ENCODE assay signal across 1 cellular context in genomic region chr1:16076003-16076870, GRCh38.
TF ChIP-seq lines count a peak whose summit lies in the region.

No MANE protein-coding gene starts in this region.

TF ChIP-seq in SK-N-SH, 30 proteins besides CTCF, POLR2A, EP300 and RAD21 (continued from another document):
- TF ChIP-seq CHD2 (IDR thresholded peaks at IDR 0.05; ENCODE audit: low read length, partially characterized antibody) (no peak), FOSL2 (IDR thresholded peaks at IDR 0.05; ENCODE audit: borderline replicate concordance, low read depth) (peak; percentile 93; the same call in 1 of the 2 replicates), NFIC (IDR thresholded peaks at IDR 0.05; ENCODE audit: borderline replicate concordance) (peak; percentile 90), POLR2AphosphoS5 (IDR thresholded peaks at IDR 0.05; ENCODE audit: low read depth, low read length) (peak; percentile 20; the same call in 1 of the 2 replicates), USF1 (IDR thresholded peaks at IDR 0.05; ENCODE audit: borderline replicate concordance, low read depth) (peak; percentile 8; the same call in 1 of the 2 replicates), GATA2 (CRISPR knock-in tag; IDR thresholded peaks at IDR 0.05) (no peak), USF2 (IDR thresholded peaks at IDR 0.05; ENCODE audit: borderline replicate concordance, low read depth, low read length) (no peak), RXRA (IDR thresholded peaks at IDR 0.05; ENCODE audit: borderline replicate concordance, low read depth) (no peak), PBX3 (IDR thresholded peaks at IDR 0.05) (peak; percentile 77), TCF12 (IDR thresholded peaks at IDR 0.05) (peak; percentile 66)
